1 cellular context compared by ENCODE assay signal in genomic region chr10:29543715-29544114, GRCh38.
TF ChIP-seq lines count a peak whose summit lies in the region.

No MANE protein-coding gene starts in this region.

TF ChIP-seq in GM12878, 131 proteins besides CTCF, POLR2A, EP300 and RAD21 (continued from another document):
- peak; percentile 30; the same call in 1 of the 2 replicates for TF ChIP-seq NR2C1 (IDR thresholded peaks at IDR 0.05)
- no peak for TF ChIP-seq ATF7 (IDR thresholded peaks at IDR 0.05; ENCODE audit: low read depth)
- no peak for TF ChIP-seq ZNF274 (IDR thresholded peaks at IDR 0.05; ENCODE audit: insufficient read depth, insufficient read length)
- no peak for TF ChIP-seq STAT1 (conservative IDR thresholded peaks at IDR 0.05)
- no peak for TF ChIP-seq JUND (IDR thresholded peaks at IDR 0.05; ENCODE audit: low read depth, low read length)
- no peak for TF ChIP-seq CREB1 (IDR thresholded peaks at IDR 0.05; ENCODE audit: low read depth)
- TF ChIP-seq ESRRA (IDR thresholded peaks at IDR 0.05; ENCODE audit: low read length), result no peak
- TF ChIP-seq IKZF1 (conservative IDR thresholded peaks at IDR 0.05), result peak; percentile 34; the same call in 1 of the 2 replicates
- no peak for TF ChIP-seq ATF3 (IDR thresholded peaks at IDR 0.05; ENCODE audit: borderline replicate concordance, extremely low read depth, low read depth, low read length)
- 0 out of 2 replicates have a peak, but pooled peaks have one; percentile 50 for TF ChIP-seq MTA2 (IDR thresholded peaks at IDR 0.05; ENCODE audit: low read depth)
- no peak for TF ChIP-seq SMAD5 (IDR thresholded peaks at IDR 0.05; ENCODE audit: low read depth)
- no peak for TF ChIP-seq PAX8 (IDR thresholded peaks at IDR 0.05)
- TF ChIP-seq EZH2 (IDR thresholded peaks at IDR 0.05; ENCODE audit: borderline replicate concordance, control insufficient read depth, low read depth, low read length), result no peak
- no peak for TF ChIP-seq SUZ12 (IDR thresholded peaks at IDR 0.05; ENCODE audit: unreplicated experiment)
- TF ChIP-seq GATAD2B (conservative IDR thresholded peaks at IDR 0.05; ENCODE audit: low read depth), result no peak
- TF ChIP-seq SPI1 (IDR thresholded peaks at IDR 0.05; ENCODE audit: borderline replicate concordance, insufficient read depth, low read depth, low read length), result peak; percentile 87
- TF ChIP-seq CHD4 (IDR thresholded peaks at IDR 0.05), result no peak
- no peak for TF ChIP-seq HCFC1 (IDR thresholded peaks at IDR 0.05; ENCODE audit: low read length)
- no peak for TF ChIP-seq CBX3 (IDR thresholded peaks at IDR 0.05; ENCODE audit: borderline replicate concordance, low read depth)
- TF ChIP-seq MXI1 (IDR thresholded peaks at IDR 0.05; ENCODE audit: low read depth, low read length), result no peak
- no peak for TF ChIP-seq POLR2AphosphoS5 (IDR thresholded peaks at IDR 0.05; ENCODE audit: low read length)
- no peak for TF ChIP-seq POU2F2 (IDR thresholded peaks at IDR 0.05; ENCODE audit: borderline replicate concordance, low read depth, low read length)
- 0 out of 2 replicates have a peak, but pooled peaks have one; percentile 10 for TF ChIP-seq RELB (IDR thresholded peaks at IDR 0.05; ENCODE audit: low read depth)
- TF ChIP-seq CEBPZ (IDR thresholded peaks at IDR 0.05; ENCODE audit: low read depth, low read length), result no peak
- TF ChIP-seq FOS (IDR thresholded peaks at IDR 0.05; ENCODE audit: borderline replicate concordance, extremely low read depth, insufficient read length), result no peak
